In the genomic region with DNA sequence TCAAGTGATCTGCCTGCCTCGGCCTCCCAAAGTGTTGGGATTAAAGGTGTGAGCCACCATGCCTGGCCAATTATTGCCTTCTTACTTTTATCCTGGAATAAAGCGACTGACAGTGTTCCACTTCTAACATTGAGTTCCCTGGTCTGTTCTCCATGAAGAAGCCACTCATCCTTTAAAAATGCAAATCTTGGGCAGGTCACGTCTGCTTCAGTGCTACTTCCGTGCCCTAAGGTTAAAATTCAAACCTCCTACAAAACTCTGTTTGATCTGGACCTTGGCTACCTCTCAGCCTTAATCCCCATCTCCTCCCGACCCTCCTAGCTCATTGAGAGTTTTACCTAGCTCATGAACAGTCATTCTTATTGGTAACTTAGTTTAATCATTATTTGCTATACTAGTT, we compare ENCODE assay signal across 19 cellular contexts.
DNase-seq lines count a peak whose midpoint lies in the region; ATAC-seq and TF ChIP-seq lines count a peak whose summit lies in the region.
"Had no signal": no experiment of that assay in that cellular context is flagged by ENCODE, and none has a peak within 500 bp of the region (broad histone marks: within the 10 kb centered on the region; RNA-seq: fewer than 3 reads in every experiment).

No MANE protein-coding gene starts in this region.

- peak overlapping the region; percentile 8 for H3K27ac ChIP-seq in RWPE2 (ENCODE audit: poor library complexity, severe bottlenecking)
- H3K27ac ChIP-seq: 22Rv1, BLaER1, C4-2B had no signal

- no peak overlapping the region for H3K4me3 Mint-ChIP-seq in stimulated activated naive CD8-positive, alpha-beta T cell treated with anti-CD3 and anti-CD28 coated beads, Interleukin-15, amount 100 ng/mL, for 72 hours
- H3K4me3 Mint-ChIP-seq: B cell; CD4-positive, alpha-beta T cell had no signal

- H3K4me1 ChIP-seq in RWPE2 (ENCODE audit: insufficient read depth, poor library complexity, severe bottlenecking), result no peaks in the 10 kb centered on the region
- H3K4me1 ChIP-seq: BLaER1 had no signal

- no peaks in the 10 kb centered on the region for H3K9me3 Mint-ChIP-seq in stimulated activated naive CD8-positive, alpha-beta T cell treated with anti-CD3 and anti-CD28 coated beads, Interleukin-15, amount 100 ng/mL, for 72 hours
- H3K9me3 Mint-ChIP-seq: CD4-positive, alpha-beta T cell had no signal

- no peaks in the 10 kb centered on the region for H3K4me1 Mint-ChIP-seq in stimulated activated naive CD8-positive, alpha-beta T cell treated with anti-CD3 and anti-CD28 coated beads, Interleukin-15, amount 100 ng/mL, for 72 hours
- H3K4me1 Mint-ChIP-seq: B cell had no signal

- peak overlapping the region; percentile 35 to 65 for H3K27ac Mint-ChIP-seq in stimulated activated naive CD8-positive, alpha-beta T cell treated with anti-CD3 and anti-CD28 coated beads, Interleukin-15, amount 100 ng/mL, for 72 hours
- H3K27ac Mint-ChIP-seq: B cell; CD4-positive, alpha-beta T cell had no signal

- no peaks in the 10 kb centered on the region for H3K27me3 ChIP-seq in RWPE2 (ENCODE audit: insufficient read depth, poor library complexity, severe bottlenecking)
- H3K27me3 ChIP-seq: BLaER1 had no signal

- H3K36me3 ChIP-seq in RWPE2 (ENCODE audit: low read depth), result no peaks in the 10 kb centered on the region
- H3K36me3 ChIP-seq: BLaER1 had no signal

- peaks cover 33% of the 10 kb centered on the region for H3K27me3 Mint-ChIP-seq in stimulated activated naive CD8-positive, alpha-beta T cell treated with anti-CD3 and anti-CD28 coated beads, Interleukin-15, amount 100 ng/mL, for 72 hours

- no peak overlapping the region for H3K4me3 ChIP-seq in RWPE2 (ENCODE audit: severe bottlenecking)
- H3K4me3 ChIP-seq: BLaER1 had no signal

- no peaks in the 10 kb centered on the region for H3K9me3 ChIP-seq in RWPE2 (ENCODE audit: severe bottlenecking)
- H3K9me3 ChIP-seq: BLaER1 had no signal

- DNase-seq in stimulated activated naive CD8-positive, alpha-beta T cell treated with anti-CD3 and anti-CD28 coated beads, Interleukin-15, amount 100 ng/mL, for 72 hours, result no peak
- DNase-seq in stimulated activated naive CD8-positive, alpha-beta T cell treated with anti-CD3 and anti-CD28 coated beads, Interleukin-15, Interleukin-2, amounts not matched to agents 100 U/mL and 50 U/mL, for 24 hours, result no peak
- DNase-seq in NCI-H526 treated with DMSO at 0.1 percent for 48 hours (lab: John Stamatoyannopoulos, UW) (peak; percentile 56), RWPE2 (ENCODE audit: low spot score) (no peak), NCI-H187 treated with DMSO at 0.1 percent for 48 hours (lab: John Stamatoyannopoulos, UW) (no peak), CD1c-positive myeloid dendritic cell (ENCODE audit: extremely low spot score) (no peak), RPMI8226 (no peak)
- DNase-seq in effector CD4-positive, alpha-beta T cell, result no peak
- DNase-seq: Calu3; CD4-positive, alpha-beta T cell; COR-L47; DMS53; DMS79 treated with DMSO at 0.1 percent for 48 hours; H7 had no signal

- no peak for ATAC-seq in stimulated activated naive CD8-positive, alpha-beta T cell treated with anti-CD3 and anti-CD28 coated beads, Interleukin-15, amount 100 ng/mL, for 72 hours
- no peak for ATAC-seq in stimulated activated naive CD8-positive, alpha-beta T cell treated with anti-CD3 and anti-CD28 coated beads, Interleukin-15, Interleukin-2, amounts not matched to agents 100 U/mL and 50 U/mL, for 24 hours
- peak; percentile 61 for ATAC-seq in RWPE2 (ENCODE audit: low read depth)
- ATAC-seq: HCT116 had no signal

- TF ChIP-seq CTCF in RWPE2 (IDR thresholded peaks at IDR 0.05; ENCODE audit: poor library complexity, severe bottlenecking), result no peak
